In genomic region chr7:134892963-134893362, GRCh38 we compare ENCODE assay signal across 1 cellular context.
A peak's percentile ranks its signal among the peaks of the same experiment; 100 is the strongest.
TF ChIP-seq lines count a peak whose summit lies in the region.

No MANE protein-coding gene starts in this region.

TF ChIP-seq in HepG2, 621 proteins besides CTCF, POLR2A, EP300 and RAD21 (continued from another document and continues in another):
- TF ChIP-seq THAP9 (CRISPR knock-in tag; IDR thresholded peaks at IDR 0.05; ENCODE audit: borderline replicate concordance), result no peak
- TF ChIP-seq MBNL3 (CRISPR knock-in tag; conservative IDR thresholded peaks at IDR 0.05), result no peak
- no peak for TF ChIP-seq GTF2F1 (IDR thresholded peaks at IDR 0.05; ENCODE audit: low read length)
- TF ChIP-seq ZNF644 (CRISPR knock-in tag; IDR thresholded peaks at IDR 0.05; ENCODE audit: low read depth), result 0 out of 2 replicates have a peak, but pooled peaks have one; percentile 18
- TF ChIP-seq CCDC6 (CRISPR knock-in tag; IDR thresholded peaks at IDR 0.05), result no peak
- TF ChIP-seq ZNF460 (CRISPR knock-in tag; IDR thresholded peaks at IDR 0.05; ENCODE audit: borderline replicate concordance), result no peak
- TF ChIP-seq SOX13 (IDR thresholded peaks at IDR 0.05), result no peak
- peak in 1 of 2 experiments; percentile 43; a peak in 1 of 4 replicates for TF ChIP-seq SOX13 (CRISPR knock-in tag; conservative IDR thresholded peaks at IDR 0.05 in 1 of 2, IDR thresholded peaks at IDR 0.05 in 1 of 2)
- TF ChIP-seq SRSF9 (IDR thresholded peaks at IDR 0.05; ENCODE audit: borderline replicate concordance, insufficient read depth, low read depth, low read length, poor library complexity, severe bottlenecking), result no peak
- TF ChIP-seq ZNF441 (CRISPR knock-in tag; IDR thresholded peaks at IDR 0.05; ENCODE audit: borderline replicate concordance), result 0 out of 2 replicates have a peak, but pooled peaks have one; percentile 50
- no peak for TF ChIP-seq BRF2 (CRISPR knock-in tag; IDR thresholded peaks at IDR 0.05)
- no peak for TF ChIP-seq ATF5 (CRISPR knock-in tag; IDR thresholded peaks at IDR 0.05; ENCODE audit: low read depth)
- peak; percentile 44; the same call in 1 of the 2 replicates for TF ChIP-seq PAXIP1 (CRISPR knock-in tag; conservative IDR thresholded peaks at IDR 0.05)
- no peak for TF ChIP-seq IRF1 (CRISPR knock-in tag; IDR thresholded peaks at IDR 0.05; ENCODE audit: low read depth)
- TF ChIP-seq ZEB1 (IDR thresholded peaks at IDR 0.05; ENCODE audit: insufficient replicate concordance, low read depth), result no peak
- peak; percentile 52; the same call in 1 of the 2 replicates for TF ChIP-seq MAX (IDR thresholded peaks at IDR 0.05)
- no peak for TF ChIP-seq ADNP (CRISPR knock-in tag; IDR thresholded peaks at IDR 0.05)
- no peak for TF ChIP-seq JUN (CRISPR knock-in tag; IDR thresholded peaks at IDR 0.05)
- no peak for TF ChIP-seq EED (CRISPR knock-in tag; IDR thresholded peaks at IDR 0.05)
- no peak for TF ChIP-seq PRMT3 (CRISPR knock-in tag; IDR thresholded peaks at IDR 0.05; ENCODE audit: borderline replicate concordance, low read depth)
- no peak for TF ChIP-seq E2F2 (CRISPR knock-in tag; IDR thresholded peaks at IDR 0.05; ENCODE audit: borderline replicate concordance)
- no peak for TF ChIP-seq ARHGAP35 (CRISPR knock-in tag; IDR thresholded peaks at IDR 0.05; ENCODE audit: borderline replicate concordance)
- TF ChIP-seq HNRNPH1 (optimal IDR thresholded peaks at IDR 0.05; ENCODE audit: low read depth, low read length), result no peak
- TF ChIP-seq AGO1 (IDR thresholded peaks at IDR 0.05; ENCODE audit: low read depth, low read length, poor library complexity, severe bottlenecking), result no peak
- TF ChIP-seq ZNF33B (CRISPR knock-in tag; IDR thresholded peaks at IDR 0.05), result no peak
- no peak for TF ChIP-seq ZNF552 (CRISPR knock-in tag; IDR thresholded peaks at IDR 0.05; ENCODE audit: borderline replicate concordance)
- no peak for TF ChIP-seq MYC (CRISPR knock-in tag; IDR thresholded peaks at IDR 0.05; ENCODE audit: borderline replicate concordance)
- no peak for TF ChIP-seq ZNF556 (CRISPR knock-in tag; IDR thresholded peaks at IDR 0.05; ENCODE audit: borderline replicate concordance)
- TF ChIP-seq ZNF235 (CRISPR knock-in tag; IDR thresholded peaks at IDR 0.05; ENCODE audit: borderline replicate concordance), result no peak
- no peak for TF ChIP-seq SKI (IDR thresholded peaks at IDR 0.05; ENCODE audit: partially characterized antibody)
- TF ChIP-seq ATF7 (IDR thresholded peaks at IDR 0.05), result no peak
- no peak for TF ChIP-seq ATF7 (CRISPR knock-in tag; IDR thresholded peaks at IDR 0.05)
- no peak for TF ChIP-seq POLR2AphosphoS2 (IDR thresholded peaks at IDR 0.05; ENCODE audit: low read depth, low read length)
- TF ChIP-seq ZNF232 (CRISPR knock-in tag; IDR thresholded peaks at IDR 0.05; ENCODE audit: borderline replicate concordance), result no peak
- no peak for TF ChIP-seq MTA3 (CRISPR knock-in tag; IDR thresholded peaks at IDR 0.05)
- no peak for TF ChIP-seq ZNF33A (CRISPR knock-in tag; IDR thresholded peaks at IDR 0.05; ENCODE audit: borderline replicate concordance)
- TF ChIP-seq JUND (CRISPR knock-in tag; IDR thresholded peaks at IDR 0.05), result no peak
- peak; percentile 73; the same call in 1 of the 2 replicates for TF ChIP-seq PPARG (CRISPR knock-in tag; conservative IDR thresholded peaks at IDR 0.05)
- no peak for TF ChIP-seq MZF1 (CRISPR knock-in tag; IDR thresholded peaks at IDR 0.05; ENCODE audit: borderline replicate concordance)
- TF ChIP-seq ZNF770 (CRISPR knock-in tag; IDR thresholded peaks at IDR 0.05), result no peak
- no peak for TF ChIP-seq NCOR1 (IDR thresholded peaks at IDR 0.05; ENCODE audit: borderline replicate concordance, low read length)
- TF ChIP-seq IKZF5 (CRISPR knock-in tag; IDR thresholded peaks at IDR 0.05), result no peak
- no peak for TF ChIP-seq DPF2 (CRISPR knock-in tag; IDR thresholded peaks at IDR 0.05; ENCODE audit: borderline replicate concordance, low read depth)
- TF ChIP-seq ZMYM4 (CRISPR knock-in tag; IDR thresholded peaks at IDR 0.05), result no peak
- TF ChIP-seq ZNF484 (CRISPR knock-in tag; IDR thresholded peaks at IDR 0.05; ENCODE audit: borderline replicate concordance, low read depth), result no peak
- no peak for TF ChIP-seq ZNF776 (CRISPR knock-in tag; IDR thresholded peaks at IDR 0.05)
- TF ChIP-seq SMARCC2 (IDR thresholded peaks at IDR 0.05), result no peak
- no peak for TF ChIP-seq JARID2 (CRISPR knock-in tag; IDR thresholded peaks at IDR 0.05; ENCODE audit: insufficient replicate concordance)
- TF ChIP-seq ZXDC (CRISPR knock-in tag; IDR thresholded peaks at IDR 0.05), result no peak
- no peak for TF ChIP-seq MYNN (CRISPR knock-in tag; IDR thresholded peaks at IDR 0.05; ENCODE audit: low read depth)
- no peak for TF ChIP-seq ZNF607 (CRISPR knock-in tag; IDR thresholded peaks at IDR 0.05; ENCODE audit: borderline replicate concordance)
